ENCODE assay signal across 1 cellular context in the genomic region with DNA sequence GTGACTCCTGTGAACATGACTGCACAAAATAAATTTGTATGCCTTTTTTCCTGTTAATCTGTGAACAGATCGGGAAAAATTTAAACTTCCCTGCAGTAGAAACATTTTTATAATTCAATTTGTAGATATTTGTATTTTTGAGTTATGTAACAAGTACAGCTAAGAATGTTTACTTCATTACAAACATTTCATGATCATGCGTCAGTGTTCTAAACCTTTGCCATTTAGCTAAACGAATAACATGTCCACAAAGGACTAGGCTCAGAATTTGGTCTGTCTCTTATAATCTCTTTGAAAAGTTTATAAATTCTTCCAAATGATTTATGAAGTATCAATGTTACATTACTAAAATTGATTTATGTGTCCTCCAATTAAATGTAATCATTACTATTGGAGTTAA.
TF ChIP-seq lines count a peak whose summit lies in the region.

No MANE protein-coding gene starts in this region.

TF ChIP-seq in GM23338, 12 proteins besides CTCF, POLR2A, EP300 and RAD21 (continued from another document):
- TF ChIP-seq NANOG (IDR thresholded peaks at IDR 0.05; ENCODE audit: borderline replicate concordance): no peak
- no peak for TF ChIP-seq EZH2phosphoT487 (IDR thresholded peaks at IDR 0.05; ENCODE audit: unreplicated experiment)
